In the genomic region with DNA sequence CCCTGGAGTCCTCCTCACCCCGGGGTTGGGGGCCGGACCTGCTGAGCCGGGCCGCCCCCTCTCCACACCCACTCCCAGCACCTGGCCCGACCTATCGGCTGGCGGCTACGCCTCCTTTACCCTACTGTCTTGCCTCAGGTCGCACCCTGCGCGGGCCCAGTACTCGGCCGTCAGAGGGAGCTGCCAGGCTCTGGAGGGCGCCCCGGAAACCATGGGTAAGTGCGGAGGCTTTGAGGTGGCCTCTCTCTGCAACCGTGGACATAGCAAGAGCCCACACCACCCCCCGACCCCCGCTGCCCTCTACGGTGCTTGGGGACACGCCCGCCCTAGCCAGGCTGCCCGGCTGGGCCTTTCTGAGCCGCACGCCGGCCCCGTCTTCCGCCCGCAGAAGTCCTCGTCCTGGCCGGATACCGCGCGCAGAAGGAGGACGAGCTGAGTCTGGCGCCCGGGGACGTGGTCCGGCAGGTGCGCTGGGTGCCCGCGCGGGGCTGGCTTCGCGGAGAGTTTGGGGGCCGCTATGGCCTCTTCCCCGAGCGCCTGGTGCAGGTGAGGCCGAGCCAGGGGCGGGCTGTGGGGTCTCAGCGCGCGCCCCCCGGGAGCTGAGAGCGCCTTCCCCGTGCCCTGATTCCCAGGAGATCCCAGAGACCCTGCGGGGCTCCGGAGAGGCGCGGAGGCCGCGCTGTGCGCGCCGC, we compare ENCODE assay signal across 8 cellular contexts. TPM values are rescaled to one million over a fixed set of nuclear protein-coding genes. Genes with fewer than 3 reads are reported as not detected.
DNase-seq lines count a peak whose midpoint lies in the region; ATAC-seq and TF ChIP-seq lines count a peak whose summit lies in the region.

A gene (plus strand): TSS at position 159 of the 692 bp plus-strand sequence. CDS start 53 bp downstream, at position 212.

- no TSS peak for BruUV-seq in Calu3 (replicated peaks; lab: Mats Ljungman, UMichigan)

- H3K4me1 Mint-ChIP-seq in Calu3 (ENCODE audit: low read depth, unreplicated experiment) (peaks cover under 1% of the 10 kb centered on the region), brain (peaks cover 34% of the 10 kb centered on the region)
- H3K4me1 Mint-ChIP-seq in stimulated activated naive B cell treated with anti-CD40 and anti-IgM and Interleukin-4, amounts not matched to agents 10 μg/mL and 1 μg/mL and 100 μg/mL, for 72 hours = peaks cover 25 to 53% of the 10 kb centered on the region in 2 donors

- H3K27me3 Mint-ChIP-seq in Calu3 (ENCODE audit: unreplicated experiment) (no peaks in the 10 kb centered on the region), brain (peaks cover 3% of the 10 kb centered on the region)
- peaks cover 0 to 3% of the 10 kb centered on the region in 2 donors for H3K27me3 Mint-ChIP-seq in stimulated activated naive B cell treated with anti-CD40 and anti-IgM and Interleukin-4, amounts not matched to agents 10 μg/mL and 1 μg/mL and 100 μg/mL, for 72 hours

- H3K36me3 ChIP-seq in SJSA1 = peaks cover 49% of the 10 kb centered on the region

- TF ChIP-seq CTCF in Calu3 (IDR thresholded peaks at IDR 0.05; ENCODE audit: unreplicated experiment) = no peak
- peak in 1 of 2 experiments; percentile 37 for TF ChIP-seq CTCF in brain (conservative IDR thresholded peaks at IDR 0.05)

- peak within 1 kb of the TSS; percentile 13 for H3K27ac Mint-ChIP-seq in Calu3 (ENCODE audit: unreplicated experiment)
- peak within 1 kb of the TSS; percentile 79 to 96 (median 87) for H3K27ac Mint-ChIP-seq in brain
- H3K27ac Mint-ChIP-seq in stimulated activated naive B cell treated with anti-CD40 and anti-IgM and Interleukin-4, amounts not matched to agents 10 μg/mL and 1 μg/mL and 100 μg/mL, for 72 hours = peak within 1 kb of the TSS; percentile 96

- H3K27me3 ChIP-seq in SJSA1 (replicated peaks) = no peaks in the 10 kb centered on the region

- peaks cover 17% of the 10 kb centered on the region for H3K4me1 ChIP-seq in SJSA1 (replicated peaks)

- H3K36me3 Mint-ChIP-seq in Calu3 (ENCODE audit: insufficient read depth, unreplicated experiment) (peaks cover 69% of the 10 kb centered on the region), brain (peaks cover 58% of the 10 kb centered on the region)
- peaks cover 25 to 45% of the 10 kb centered on the region in 2 donors for H3K36me3 Mint-ChIP-seq in stimulated activated naive B cell treated with anti-CD40 and anti-IgM and Interleukin-4, amounts not matched to agents 10 μg/mL and 1 μg/mL and 100 μg/mL, for 72 hours

- H3K4me3 Mint-ChIP-seq in Calu3 (ENCODE audit: low read depth, unreplicated experiment) (peak within 1 kb of the TSS; percentile 88), brain (peak within 1 kb of the TSS; percentile 92 to 100 (median 98))
- H3K4me3 Mint-ChIP-seq in stimulated activated naive B cell treated with anti-CD40 and anti-IgM and Interleukin-4, amounts not matched to agents 10 μg/mL and 1 μg/mL and 100 μg/mL, for 72 hours = peak within 1 kb of the TSS; percentile 89 to 98

- no peak within 1 kb of the TSS for H3K27ac ChIP-seq in SJSA1

- no peaks in the 10 kb centered on the region for H3K9me3 Mint-ChIP-seq in Calu3 (ENCODE audit: low read depth, unreplicated experiment)
- H3K9me3 Mint-ChIP-seq in brain = peaks cover 0 to 3% (median 0%) of the 10 kb centered on the region in 5 experiments
- no peaks in the 10 kb centered on the region for H3K9me3 Mint-ChIP-seq in stimulated activated naive B cell treated with anti-CD40 and anti-IgM and Interleukin-4, amounts not matched to agents 10 μg/mL and 1 μg/mL and 100 μg/mL, for 72 hours

- DNase-seq in Calu3 (peak; percentile 65), SJSA1 (ENCODE audit: low read depth in 1 of 2, low spot score in 2 of 2) (no peak), kidney tubule cell (ENCODE audit: low spot score) (peak; percentile 65), NCI-H187 (lab: John Stamatoyannopoulos, UW) (no peak)
- DNase-seq in stimulated activated naive B cell treated with anti-CD40 and anti-IgM and Interleukin-4, amounts not matched to agents 10 μg/mL and 1 μg/mL and 100 μg/mL, for 72 hours = no peak

- intact Hi-C loops in Calu3 (cut with micrococcal nuclease; ENCODE audit: unreplicated experiment) = no loop called here

- CTCF ChIA-PET in Calu3 (lab: Charles Lee) = interaction anchor here (0.6 to 1.4 kb wide), 4 partner anchors 21 to 116 kb away, joined by 3 to 4 read pairs (median 4); no protein-coding TSS in a partner anchor

- ATAC-seq in GM19455 (IDR thresholded peaks at IDR 0.05; ENCODE audit: unreplicated experiment) (peak; percentile 33), HG03460 (IDR thresholded peaks at IDR 0.05; ENCODE audit: unreplicated experiment) (peak; percentile 15)
- peak; percentile 40 to 45 for ATAC-seq in stimulated activated naive B cell treated with anti-CD40 and anti-IgM and Interleukin-4, amounts not matched to agents 10 μg/mL and 1 μg/mL and 100 μg/mL, for 72 hours (replicated peaks)

- peak within 1 kb of the TSS; percentile 45 for H3K4me3 ChIP-seq in SJSA1

- H3K9me3 ChIP-seq in SJSA1 (replicated peaks) = no peaks in the 10 kb centered on the region; the same call in 1 of the 2 replicates

RNA-seq across cellular contexts. Expression of the gene that starts here (rescaled TPM):
- total RNA-seq in Calu3 (2022) = 12.1 and 13.2 TPM in 2 replicates
- 0.78 and 1.5 TPM in 2 replicates for total RNA-seq in SJSA1 (2014; rRNA removed; shearing (Covaris generic))
- polyA plus RNA-seq in brain (ENCODE audit: insufficient read depth, low read depth, low replicate concordance) = 1.6 TPM

Comparison
In these comparisons a context has a peak if more than half of its experiments do, and no peak if none do; other contexts are left out.
1. DNase-seq: peak in Calu3 (single experiment) and kidney tubule cell (single experiment); none in SJSA1 (0 of 2), stimulated activated naive B cell treated with anti-CD40 and anti-IgM and Interleukin-4, amounts not matched to agents 10 μg/mL and 1 μg/mL and 100 μg/mL, for 72 hours (single experiment) and NCI-H187 (0 of 2).
2. H3K27ac Mint-ChIP-seq: peak in every context shown above with its lines; median percentile 96 in stimulated activated naive B cell treated with anti-CD40 and anti-IgM and Interleukin-4, amounts not matched to agents 10 μg/mL and 1 μg/mL and 100 μg/mL, for 72 hours; 87 in brain; 13 in Calu3.
3. Peak in every context shown above with its lines, with median percentiles within 50 percentile points of each other: H3K4me3 Mint-ChIP-seq and ATAC-seq.